In genomic region chr19:11346104-11346940, GRCh38 we compare ENCODE assay signal across 1 cellular context.
TF ChIP-seq lines count a peak whose summit lies in the region.

Gene CCDC159 (plus strand): TSS chr19:11346519. CDS start chr19:11346607, 88 bp downstream.
Gene TMEM205 (minus strand): TSS chr19:11346268. CDS start chr19:11345619, 649 bp downstream.

TF ChIP-seq in HEK293, 187 proteins besides CTCF, POLR2A, EP300 and RAD21 (continued from another document and continues in another):
- TF ChIP-seq ZNF169 (tag by site-specific recombination; IDR thresholded peaks at IDR 0.05) (no peak), ZNF670 (tag by site-specific recombination; IDR thresholded peaks at IDR 0.05; ENCODE audit: low read depth) (no peak), ZNF274 (IDR thresholded peaks at IDR 0.05; ENCODE audit: low read length) (no peak), ZNF274 (tag by site-specific recombination; IDR thresholded peaks at IDR 0.05; ENCODE audit: borderline replicate concordance) (no peak), ZNF146 (tag by site-specific recombination; IDR thresholded peaks at IDR 0.05) (no peak), ZNF2 (tag by site-specific recombination; IDR thresholded peaks at IDR 0.05) (no peak; the same call in 1 of the 2 replicates), ZNF157 (tag by site-specific recombination; IDR thresholded peaks at IDR 0.05) (no peak), INSM2 (tag by site-specific recombination; IDR thresholded peaks at IDR 0.05) (no peak), ZNF133 (tag by site-specific recombination; IDR thresholded peaks at IDR 0.05) (no peak), ZNF639 (tag by site-specific recombination; IDR thresholded peaks at IDR 0.05) (peak; percentile 20; the same call in 1 of the 2 replicates), ZBTB21 (tag by site-specific recombination; IDR thresholded peaks at IDR 0.05) (peak; percentile 60; the same call in 1 of the 2 replicates), ZNF514 (tag by site-specific recombination; IDR thresholded peaks at IDR 0.05) (no peak), ZNF518A (tag by site-specific recombination; conservative IDR thresholded peaks at IDR 0.05; ENCODE audit: low read depth) (no peak), ZNF623 (tag by site-specific recombination; IDR thresholded peaks at IDR 0.05) (no peak), ZNF19 (tag by site-specific recombination; IDR thresholded peaks at IDR 0.05; ENCODE audit: low read depth) (no peak), ZFHX2 (tag by site-specific recombination; conservative IDR thresholded peaks at IDR 0.05) (peak; percentile 62), GLI2 (tag by site-specific recombination; IDR thresholded peaks at IDR 0.05; ENCODE audit: borderline replicate concordance, low read depth) (no peak), KLF8 (tag by site-specific recombination; IDR thresholded peaks at IDR 0.05) (peak; percentile 88), RBAK (tag by site-specific recombination; IDR thresholded peaks at IDR 0.05) (no peak), GLIS2 (tag by site-specific recombination; IDR thresholded peaks at IDR 0.05) (peak; percentile 59), ZNF558 (tag by site-specific recombination; IDR thresholded peaks at IDR 0.05) (no peak), ZNF580 (tag by site-specific recombination; IDR thresholded peaks at IDR 0.05) (no peak), ZNF112 (tag by site-specific recombination; IDR thresholded peaks at IDR 0.05) (no peak), ZNF501 (tag by site-specific recombination; IDR thresholded peaks at IDR 0.05) (no peak; the same call in 1 of the 2 replicates), ZNF18 (tag by site-specific recombination; IDR thresholded peaks at IDR 0.05) (no peak), ZNF548 (tag by site-specific recombination; IDR thresholded peaks at IDR 0.05) (no peak), ZNF398 (tag by site-specific recombination; IDR thresholded peaks at IDR 0.05) (peak; percentile 75), ZSCAN18 (tag by site-specific recombination; IDR thresholded peaks at IDR 0.05) (no peak), PBX3 (CRISPR knock-in tag; IDR thresholded peaks at IDR 0.05) (no peak), ZSCAN30 (tag by site-specific recombination; IDR thresholded peaks at IDR 0.05) (0 out of 2 replicates have a peak, but pooled peaks have one; percentile 27), KLF7 (tag by site-specific recombination; IDR thresholded peaks at IDR 0.05; ENCODE audit: borderline replicate concordance) (no peak; the same call in 1 of the 2 replicates), ZNF660 (tag by site-specific recombination; IDR thresholded peaks at IDR 0.05) (no peak; the same call in 1 of the 2 replicates), ZNF174 (tag by site-specific recombination; IDR thresholded peaks at IDR 0.05) (no peak), BCL11B (tag by site-specific recombination; IDR thresholded peaks at IDR 0.05; ENCODE audit: low read depth) (no peak), ZNF544 (tag by site-specific recombination; IDR thresholded peaks at IDR 0.05) (no peak), SETDB1 (IDR thresholded peaks at IDR 0.05; ENCODE audit: insufficient read length, low read length) (no peak), SCRT2 (tag by site-specific recombination; IDR thresholded peaks at IDR 0.05) (peak; percentile 98), ZNF202 (tag by site-specific recombination; IDR thresholded peaks at IDR 0.05; ENCODE audit: borderline replicate concordance) (no peak), ZNF692 (tag by site-specific recombination; IDR thresholded peaks at IDR 0.05) (no peak; the same call in none of the 2 replicates), ZNF366 (tag by site-specific recombination; conservative IDR thresholded peaks at IDR 0.05) (no peak), ZNF184 (tag by site-specific recombination; IDR thresholded peaks at IDR 0.05) (no peak; the same call in 1 of the 2 replicates), ZNF571 (tag by site-specific recombination; IDR thresholded peaks at IDR 0.05) (no peak), ZSCAN4 (tag by site-specific recombination; IDR thresholded peaks at IDR 0.05) (no peak), AEBP2 (tag by site-specific recombination; IDR thresholded peaks at IDR 0.05; ENCODE audit: borderline replicate concordance) (no peak), ZNF416 (tag by site-specific recombination; IDR thresholded peaks at IDR 0.05) (no peak), ZNF266 (tag by site-specific recombination; IDR thresholded peaks at IDR 0.05; ENCODE audit: low read depth) (no peak)
